28 cellular contexts compared by ENCODE assay signal in the genomic region with DNA sequence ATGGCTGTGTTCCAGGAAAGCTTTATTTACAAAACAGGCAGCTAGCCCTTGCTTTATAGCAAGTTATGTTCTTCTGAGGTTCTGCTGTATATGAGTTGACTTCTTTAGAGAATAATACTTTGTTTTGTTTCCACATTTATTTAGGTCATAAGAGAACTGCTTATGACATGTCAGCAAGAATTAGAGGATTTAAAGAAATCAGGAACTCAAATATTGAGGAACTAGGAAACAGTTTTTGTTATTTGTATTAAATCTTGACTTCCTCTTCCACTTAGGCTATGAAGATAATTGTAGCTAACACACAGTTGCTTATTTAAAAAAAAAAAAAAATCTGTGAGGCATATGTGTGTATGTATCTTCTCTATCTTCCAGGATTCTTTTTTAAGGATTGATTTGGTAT. TPM values are rescaled to one million over a fixed set of nuclear protein-coding genes. Genes with fewer than 3 reads are reported as not detected.
DNase-seq lines count a peak whose midpoint lies in the region; ATAC-seq and TF ChIP-seq lines count a peak whose summit lies in the region.
"Had no signal": no experiment of that assay in that cellular context is flagged by ENCODE, and none has a peak within 500 bp of the region (broad histone marks: within the 10 kb centered on the region; RNA-seq: fewer than 3 reads in every experiment).

No MANE protein-coding gene starts in this region.

- peak; percentile 25 to 35 for ATAC-seq in naive B cell (ENCODE audit: low read depth in 2 of 2)
- no peak for ATAC-seq in HG02763 (IDR thresholded peaks at IDR 0.05; ENCODE audit: unreplicated experiment)
- ATAC-seq in GM21515 (IDR thresholded peaks at IDR 0.05; ENCODE audit: unreplicated experiment), result no peak
- ATAC-seq: PC-3, right cardiac atrium, T-cell had no signal

- peaks cover 20% of the 10 kb centered on the region for H3K4me1 Mint-ChIP-seq in CD14-positive monocyte
- peaks cover 10 to 22% (median 19%) of the 10 kb centered on the region in 3 donors for H3K4me1 Mint-ChIP-seq in naive B cell
- H3K4me1 Mint-ChIP-seq: nephron progenitor cell had no signal

- H3K9me2 ChIP-seq in OCI-LY7 (ENCODE audit: insufficient read depth, low read length), result no peaks in the 10 kb centered on the region

- BruUV-seq in OCI-LY7 (replicated peaks; lab: Mats Ljungman, UMichigan), result TSS peak; percentile 33

- no peak overlapping the region for H3K4me2 ChIP-seq in OCI-LY7 (ENCODE audit: low read length)

- POLR2A ChIA-PET in OCI-LY7 (lab: Charles Lee), result interaction anchor here (1.0 kb wide), 1 partner anchor 12 kb away, joined by 4 read pairs; no protein-coding TSS in a partner anchor

- no peak for TF ChIP-seq CTCF in CD14-positive monocyte (IDR thresholded peaks at IDR 0.05)
- no peak for TF ChIP-seq CTCF in OCI-LY7 (conservative IDR thresholded peaks at IDR 0.05; ENCODE audit: low read length)

- no peaks in the 10 kb centered on the region for H3K79me2 ChIP-seq in OCI-LY7 (ENCODE audit: insufficient read depth, low read depth, low read length)
- H3K79me2 ChIP-seq: parathyroid adenoma had no signal

- H3K9me3 Mint-ChIP-seq in CD14-positive monocyte, result no peaks in the 10 kb centered on the region
- no peaks in the 10 kb centered on the region for H3K9me3 Mint-ChIP-seq in naive B cell
- H3K9me3 Mint-ChIP-seq: activated CD4-positive, alpha-beta memory T cell treated with anti-CD3 and anti-CD28 coated beads for 36 hours; CD4-positive, alpha-beta T cell; nephron progenitor cell; T-cell; type B pancreatic cell had no signal

- H3K4me3 ChIP-seq in OCI-LY7 (ENCODE audit: low read depth, low read length, poor library complexity, severe bottlenecking), result no peak overlapping the region
- H3K4me3 ChIP-seq: colonic mucosa, GM23248 had no signal

- intact Hi-C loops in CD14-positive monocyte (cut with micrococcal nuclease), result loop anchor here in 1 of 2 donors (10.0 kb wide), 1 partner anchor 50 kb away; a partner anchor contains a TSS
- intact Hi-C loops in OCI-LY7 (cut with micrococcal nuclease; ENCODE audit: unreplicated experiment), result no loop called here

- H3K9me3 ChIP-seq in OCI-LY7 (ENCODE audit: low read length), result no peaks in the 10 kb centered on the region
- H3K9me3 ChIP-seq: colonic mucosa had no signal

- H3K27ac ChIP-seq in OCI-LY7 (ENCODE audit: low read depth, low read length, poor library complexity, severe bottlenecking), result no peak overlapping the region
- H3K27ac ChIP-seq: colonic mucosa, GM23248, parathyroid adenoma had no signal

- H4K20me1 ChIP-seq in OCI-LY7 (ENCODE audit: insufficient read depth, low read length), result no peaks in the 10 kb centered on the region

- H3K4me3 Mint-ChIP-seq in CD14-positive monocyte (peak overlapping the region; percentile 9 to 51), naive B cell (peak overlapping the region in 1 of 8 donors; percentile 3)
- H3K4me3 Mint-ChIP-seq: activated CD4-positive, alpha-beta memory T cell treated with anti-CD3 and anti-CD28 coated beads for 36 hours; activated naive CD8-positive, alpha-beta T cell; CD4-positive, alpha-beta T cell; nephron progenitor cell; T-cell; type B pancreatic cell had no signal

- no peak overlapping the region for H2AFZ ChIP-seq in OCI-LY7 (ENCODE audit: low read length)
- H2AFZ ChIP-seq: GM23248, parathyroid adenoma had no signal

- peak overlapping the region; percentile 90 to 96 (median 91) for H3K27ac Mint-ChIP-seq in CD14-positive monocyte
- peak overlapping the region in 2 of 6 donors; percentile 32 to 38 for H3K27ac Mint-ChIP-seq in naive B cell
- H3K27ac Mint-ChIP-seq: activated CD4-positive, alpha-beta memory T cell treated with anti-CD3 and anti-CD28 coated beads for 36 hours; CD4-positive, alpha-beta T cell; T-cell; type B pancreatic cell had no signal

- peak; percentile 49 to 50 for DNase-seq in AML-193 (lab: John Stamatoyannopoulos, UW)
- no peak for DNase-seq in CD14-positive monocyte (ENCODE audit: low spot score)
- DNase-seq in OCI-LY7 (ENCODE audit: low spot score), result no peak
- no peak for DNase-seq in naive B cell
- DNase-seq in cerebellar cortex (ENCODE audit: low spot score), result no peak
- DNase-seq: activated CD4-positive, alpha-beta memory T cell treated with anti-CD3 and anti-CD28 coated beads for 36 hours; activated CD4-positive, CD25-positive, alpha-beta regulatory T cell treated with anti-CD3 and anti-CD28 coated beads, Interleukin-2, amount 50 U/mL, for 72 hours; activated CD8-positive, alpha-beta memory T cell treated with anti-CD3 and anti-CD28 coated beads, Interleukin-2, amount 50 U/mL, for 48 hours; aorta; CD4-positive, alpha-beta T cell; colonic mucosa; GM23248; islet precursor cell; NCI-H1417 treated with DMSO at 0.1 percent for 48 hours; NCI-H748 treated with DMSO at 0.1 percent for 48 hours; nephron progenitor cell; PC-3; right cardiac atrium; SHP77; stimulated activated CD4-positive, alpha-beta T cell treated with anti-CD3 and anti-CD28 coated beads, Interleukin-12 subunit alpha, Interleukin-12 subunit beta, amount 100 ng/mL, for 4 hours; stimulated activated CD4-positive, alpha-beta T cell treated with anti-CD3 and anti-CD28 coated beads, Interleukin-4, amount 100 ng/mL, for 1 hour; substantia nigra; T-cell had no signal

- H3K4me1 ChIP-seq in OCI-LY7 (ENCODE audit: insufficient read depth, low read length, poor library complexity, severe bottlenecking), result no peaks in the 10 kb centered on the region
- H3K4me1 ChIP-seq: colonic mucosa, parathyroid adenoma had no signal

- H3K36me3 ChIP-seq in OCI-LY7 (ENCODE audit: insufficient read depth, low read length), result peaks cover 54% of the 10 kb centered on the region

- H3K36me3 Mint-ChIP-seq in CD14-positive monocyte, result peaks cover 39 to 69% of the 10 kb centered on the region in 2 donors
- H3K36me3 Mint-ChIP-seq in naive B cell, result peaks cover 14 to 30% of the 10 kb centered on the region in 2 donors
- H3K36me3 Mint-ChIP-seq: activated naive CD8-positive, alpha-beta T cell had no signal

- H3K27me3 Mint-ChIP-seq in CD14-positive monocyte (ENCODE audit: low read depth in 3 of 3), result peaks cover 0 to 4% (median 0%) of the 10 kb centered on the region in 3 donors
- H3K27me3 Mint-ChIP-seq in naive B cell, result no peaks in the 10 kb centered on the region
- H3K27me3 Mint-ChIP-seq: activated CD4-positive, alpha-beta memory T cell treated with anti-CD3 and anti-CD28 coated beads for 36 hours; activated naive CD8-positive, alpha-beta T cell; CD4-positive, alpha-beta T cell; T-cell; type B pancreatic cell had no signal

- CTCF ChIA-PET in OCI-LY7 (lab: Charles Lee; ENCODE audit: unreplicated experiment), result no interaction called here

RNA-seq across cellular contexts. Expression of a gene that starts 14.3 kb away (rescaled TPM):
- polyA plus RNA-seq in CD14-positive monocyte (10 to 100 TPM in 1 of 2 donors, 1 to 10 TPM in 1; 9.3 to 11.2 TPM), naive B cell (ENCODE audit: low read depth in 6 of 6) (10 to 100 TPM; 15.8 to 39.2 (median 21.7) TPM)
- 6.2 and 6.5 TPM in 2 replicates for total RNA-seq in OCI-LY7 (2014; rRNA removed; shearing (Covaris generic))
- 13.7 and 14.0 TPM in 2 replicates for total RNA-seq in OCI-LY7 (2022)

RNA-seq across cellular contexts. Expression of a gene that starts 50.0 kb away (rescaled TPM):
- 100 to 1,000 TPM; 806 to 851 TPM for polyA plus RNA-seq in CD14-positive monocyte
- 40.2 and 47.0 TPM in 2 replicates for total RNA-seq in OCI-LY7 (2014; rRNA removed; shearing (Covaris generic))
- 42.7 and 49.5 TPM in 2 replicates for total RNA-seq in OCI-LY7 (2022)
- polyA plus RNA-seq in naive B cell (ENCODE audit: low read depth in 6 of 6), result 100 to 1,000 TPM in 2 of 6 donors, 10 to 100 TPM in 4; 78.8 to 122 (median 96.5) TPM

Comparison
In these comparisons a context has a peak if more than half of its experiments do, and no peak if none do; other contexts are left out.
1. DNase-seq: peak in AML-193 (2 of 2); none in CD14-positive monocyte (single experiment), OCI-LY7 (single experiment), naive B cell (single experiment) and cerebellar cortex (single experiment).
2. ATAC-seq: peak in naive B cell (2 of 2); none in HG02763 (single experiment) and GM21515 (single experiment).
3. RNA of a gene that starts 50.0 kb away (polyA plus RNA-seq): 806 to 851 TPM in CD14-positive monocyte; 78.8 to 122 TPM in naive B cell; every median in the first group is over 4 times any median in the second.